ENCODE assay signal across 15 cellular contexts in the genomic region with DNA sequence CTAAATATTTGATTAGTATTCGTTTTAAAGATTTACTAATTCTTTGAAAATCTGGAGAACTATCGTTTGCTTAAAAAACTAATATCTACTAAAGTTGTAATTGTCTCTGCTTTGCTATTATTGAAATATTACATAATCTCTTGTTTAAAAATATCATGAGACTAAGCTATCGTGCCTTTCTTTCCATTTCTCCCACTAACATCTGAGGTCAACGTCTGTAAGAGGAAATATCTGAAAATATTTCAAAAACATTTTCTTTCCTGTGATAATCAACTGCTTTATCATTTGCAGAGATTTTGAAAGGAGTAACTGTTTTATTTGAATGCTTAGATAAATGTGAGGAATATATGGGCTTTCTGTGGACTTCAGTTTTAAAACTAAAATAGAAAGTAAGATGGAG.
DNase-seq lines count a peak whose midpoint lies in the region; ATAC-seq and TF ChIP-seq lines count a peak whose summit lies in the region.
"Had no signal": no experiment of that assay in that cellular context is flagged by ENCODE, and none has a peak within 500 bp of the region (broad histone marks: within the 10 kb centered on the region; RNA-seq: fewer than 3 reads in every experiment).

No MANE protein-coding gene starts in this region.

- ATAC-seq in HG03571 (IDR thresholded peaks at IDR 0.05; ENCODE audit: unreplicated experiment) = no peak

- no peaks in the 10 kb centered on the region for H3K9me3 ChIP-seq in tibial artery
- H3K9me3 ChIP-seq: transverse colon had no signal

- H3K36me3 ChIP-seq in tibial artery = no peaks in the 10 kb centered on the region
- H3K36me3 ChIP-seq: transverse colon had no signal

- no peaks in the 10 kb centered on the region for H3K27me3 ChIP-seq in tibial artery
- H3K27me3 ChIP-seq: transverse colon had no signal

- DNase-seq in NCI-H2227 treated with DMSO at 0.1 percent for 48 hours (lab: John Stamatoyannopoulos, UW) (peak; percentile 71), NCI-H2227 (lab: John Stamatoyannopoulos, UW; ENCODE audit: unreplicated experiment) (no peak), choroid plexus epithelial cell (ENCODE audit: low read depth) (no peak), lung microvascular endothelial cell (ENCODE audit: low read depth in 2 of 2) (peak; percentile 42 to 70), tibial artery (no peak), DMS79 treated with DMSO at 0.1 percent for 48 hours (lab: John Stamatoyannopoulos, UW) (no peak), SW 1271 (lab: John Stamatoyannopoulos, UW) (no peak)
- DNase-seq: ACHN; activated CD4-positive, alpha-beta memory T cell treated with anti-CD3 and anti-CD28 coated beads, Interleukin-2, amount 10 ng/mL, durations not matched to agents 7 days and 5 days; midbrain; NCI-H2171; T-helper 1 cell; transverse colon had no signal

- H3K4me1 ChIP-seq in tibial artery = peaks cover 0 to 44% (median 9%) of the 10 kb centered on the region in 4 donors

- TF ChIP-seq CTCF in choroid plexus epithelial cell (conservative IDR thresholded peaks at IDR 0.05; ENCODE audit: low read depth, low read length) (no peak), tibial artery (IDR thresholded peaks at IDR 0.05) (no peak)

- intact Hi-C loops in tibial artery (cut with DNase I; ENCODE audit: low total_unique reads) = no loop called here

- peak overlapping the region; percentile 1 for H3K4me3 ChIP-seq in choroid plexus epithelial cell (ENCODE audit: low read depth, low read length)
- peak overlapping the region; percentile 27 to 31 for H3K4me3 ChIP-seq in tibial artery

- H3K27ac ChIP-seq in tibial artery = peak overlapping the region; percentile 51 to 78
- H3K27ac ChIP-seq: HL-60 had no signal

Comparison
In these comparisons a context has a peak if more than half of its experiments do, and no peak if none do; other contexts are left out.
1. DNase-seq: peak in NCI-H2227 treated with DMSO at 0.1 percent for 48 hours (single experiment) and lung microvascular endothelial cell (2 of 2); none in NCI-H2227 (single experiment), choroid plexus epithelial cell (single experiment), tibial artery (0 of 2), DMS79 treated with DMSO at 0.1 percent for 48 hours (single experiment) and SW 1271 (0 of 2).